Comparison of ENCODE assay signal across 29 cellular contexts in genomic region chr11:119734788-119735187, GRCh38. TPM values are rescaled to one million over a fixed set of nuclear protein-coding genes. Genes with fewer than 3 reads are reported as not detected.
DNase-seq lines count a peak whose midpoint lies in the region; ATAC-seq and TF ChIP-seq lines count a peak whose summit lies in the region.
"Had no signal": no experiment of that assay in that cellular context is flagged by ENCODE, and none has a peak within 500 bp of the region (broad histone marks: within the 10 kb centered on the region; RNA-seq: fewer than 3 reads in every experiment).

No MANE protein-coding gene starts in this region.

- intact Hi-C loops in body of pancreas (cut with DNase I) (loop anchor here (5.0 kb wide), 1 partner anchor 72 kb away; no protein-coding TSS in a partner anchor), CD14-positive monocyte (cut with micrococcal nuclease) (no loop called here)

- H3K27me3 Mint-ChIP-seq in HFFc6 (ENCODE audit: insufficient read depth): peaks cover 33% of the 10 kb centered on the region
- H3K27me3 Mint-ChIP-seq in CD14-positive monocyte (ENCODE audit: low read depth in 3 of 3): peaks cover 7 to 25% (median 16%) of the 10 kb centered on the region in 3 donors

- TF ChIP-seq CTCF in body of pancreas (IDR thresholded peaks at IDR 0.05) (no peak), HFFc6 (IDR thresholded peaks at IDR 0.05) (no peak), CD14-positive monocyte (IDR thresholded peaks at IDR 0.05) (no peak)

- no peaks in the 10 kb centered on the region for H3K9me3 ChIP-seq in body of pancreas
- H3K9me3 ChIP-seq: A549, ascending aorta, left lung, testis had no signal

- peak; percentile 17 for DNase-seq in NCI-H510A treated with DMSO at 0.1 percent for 48 hours (lab: John Stamatoyannopoulos, UW)
- DNase-seq in NCI-H510A (lab: John Stamatoyannopoulos, UW): no peak
- DNase-seq in NCI-H2029 (lab: John Stamatoyannopoulos, UW): peak; percentile 69
- peak in 3 of 4 donors; percentile 42 to 52 (median 48) for DNase-seq in body of pancreas
- DNase-seq in HFFc6: no peak
- DNase-seq in CD14-positive monocyte (ENCODE audit: low spot score): no peak
- DNase-seq in kidney tubule cell (ENCODE audit: low spot score): no peak
- DNase-seq in GM19238 (ENCODE audit: insufficient read length, low spot score): no peak
- DNase-seq: activated CD4-positive, alpha-beta memory T cell treated with anti-CD3 and anti-CD28 coated beads for 36 hours; activated CD4-positive, alpha-beta T cell treated with anti-CD3 and anti-CD28 coated beads for 1 hour; activated T-cell treated with anti-CD3 and anti-CD28 coated beads, Interleukin-2, amount 50 U/mL, for 72 hours; CD4-positive, CD25-positive, alpha-beta regulatory T cell; DMS79 treated with DMSO at 0.1 percent for 48 hours; effector memory CD4-positive, alpha-beta T cell; GM23248; left lung; NCI-H187 treated with DMSO at 0.1 percent for 48 hours; NCI-H446 treated with DMSO at 0.1 percent for 48 hours; Right ventricle myocardium superior; stimulated activated CD8-positive, alpha-beta memory T cell treated with anti-CD3 and anti-CD28 coated beads, Interleukin-4, amount 100 ng/mL, for 48 hours; testis had no signal

- no peak overlapping the region for H3K27ac ChIP-seq in body of pancreas
- H3K27ac ChIP-seq: A549, ascending aorta, cardiac muscle cell, GM23248, left lung, parathyroid adenoma, testis had no signal

- no peaks in the 10 kb centered on the region for H3K36me3 Mint-ChIP-seq in HFFc6 (ENCODE audit: low read depth)
- H3K36me3 Mint-ChIP-seq in CD14-positive monocyte: no peaks in the 10 kb centered on the region
- H3K36me3 Mint-ChIP-seq: activated CD4-positive, alpha-beta memory T cell treated with anti-CD3 and anti-CD28 coated beads for 36 hours; CD4-positive, CD25-positive, alpha-beta regulatory T cell; memory B cell had no signal

- no peaks in the 10 kb centered on the region for H3K27me3 ChIP-seq in body of pancreas
- H3K27me3 ChIP-seq: ascending aorta, cardiac muscle cell, testis had no signal

- H3K36me3 ChIP-seq in body of pancreas (replicated peaks in 1 of 2; ENCODE audit: insufficient read depth in 1 of 2, low read depth in 2 of 2): no peaks in the 10 kb centered on the region
- H3K36me3 ChIP-seq: ascending aorta, cardiac muscle cell, left lung had no signal

- H3K4me1 ChIP-seq in body of pancreas: peaks cover 31% of the 10 kb centered on the region
- H3K4me1 ChIP-seq: A549, left lung had no signal

- WGBS in body of pancreas, 2 donors: 65% methylated on average over 2 of the region's 2 CpGs; no CpG with 5 or more reads in 1 of the 2 donors

- H3K4me1 Mint-ChIP-seq in HFFc6 (ENCODE audit: low read depth): peaks cover 7% of the 10 kb centered on the region; the same call in 1 of the 2 replicates
- peaks cover 8% of the 10 kb centered on the region for H3K4me1 Mint-ChIP-seq in CD14-positive monocyte

- H3K4me3 ChIP-seq in body of pancreas: no peak overlapping the region
- H3K4me3 ChIP-seq: A549, ascending aorta, cardiac muscle cell, GM23248, left lung, testis had no signal

- ATAC-seq in body of pancreas: no peak
- ATAC-seq: A549; activated T-cell treated with anti-CD3 and anti-CD28 coated beads, Interleukin-2, amount 50 U/mL, for 72 hours; left lung; Panc1 had no signal

- H3K27ac Mint-ChIP-seq in HFFc6: no peak overlapping the region
- no peak overlapping the region for H3K27ac Mint-ChIP-seq in CD14-positive monocyte
- H3K27ac Mint-ChIP-seq: activated CD4-positive, alpha-beta memory T cell treated with anti-CD3 and anti-CD28 coated beads for 36 hours; activated T-cell treated with anti-CD3 and anti-CD28 coated beads, Interleukin-2, amount 50 U/mL, for 72 hours; CD4-positive, CD25-positive, alpha-beta regulatory T cell; memory B cell; stimulated activated naive CD8-positive, alpha-beta T cell treated with anti-CD3 and anti-CD28 coated beads, Interleukin-15, Interleukin-2, amounts not matched to agents 100 ng/mL and 50 ng/mL, for 24 hours had no signal

- no peaks in the 10 kb centered on the region for H3K9me3 Mint-ChIP-seq in HFFc6
- peaks cover 0 to 2% (median 0%) of the 10 kb centered on the region in 7 donors for H3K9me3 Mint-ChIP-seq in CD14-positive monocyte
- H3K9me3 Mint-ChIP-seq: activated CD4-positive, alpha-beta memory T cell treated with anti-CD3 and anti-CD28 coated beads for 36 hours; activated T-cell treated with anti-CD3 and anti-CD28 coated beads, Interleukin-2, amount 50 U/mL, for 72 hours; memory B cell; neural crest cell; stimulated activated naive CD8-positive, alpha-beta T cell treated with anti-CD3 and anti-CD28 coated beads, Interleukin-15, Interleukin-2, amounts not matched to agents 100 ng/mL and 50 ng/mL, for 24 hours had no signal

- H3K4me3 Mint-ChIP-seq in HFFc6 (no peak overlapping the region), CD14-positive monocyte (no peak overlapping the region)
- H3K4me3 Mint-ChIP-seq: activated CD4-positive, alpha-beta memory T cell treated with anti-CD3 and anti-CD28 coated beads for 36 hours; activated T-cell treated with anti-CD3 and anti-CD28 coated beads, Interleukin-2, amount 50 U/mL, for 72 hours; CD4-positive, CD25-positive, alpha-beta regulatory T cell; memory B cell; neural crest cell; stimulated activated naive CD8-positive, alpha-beta T cell treated with anti-CD3 and anti-CD28 coated beads, Interleukin-15, Interleukin-2, amounts not matched to agents 100 ng/mL and 50 ng/mL, for 24 hours had no signal

- TF ChIP-seq POLR2A in body of pancreas (IDR thresholded peaks at IDR 0.05): no peak

RNA-seq across cellular contexts. Expression of gene NECTIN1, which starts 5.8 kb away (rescaled TPM):
- 10 to 100 TPM in 1 of 2 donors, 1 to 10 TPM in 1; 7.3 to 31.6 TPM for total RNA-seq in body of pancreas
- total RNA-seq in HFFc6 (2021; fragmentation: NEBNext Ultra II Directional; extraction: Animal tissue kit (Norgen Biotek cat#: 25700)): 1 to 10 TPM; 4.1 to 7.9 (median 6.6) TPM
- polyA plus RNA-seq in CD14-positive monocyte: under 1 TPM; 0.53 to 0.85 TPM

Comparison
In these comparisons a context has a peak if more than half of its experiments do, and no peak if none do; other contexts are left out.
1. DNase-seq: peak in NCI-H510A treated with DMSO at 0.1 percent for 48 hours (single experiment), NCI-H2029 (single experiment) and body of pancreas (3 of 4); none in NCI-H510A (single experiment), HFFc6 (single experiment), CD14-positive monocyte (single experiment), kidney tubule cell (single experiment) and GM19238 (single experiment).